In genomic region chr12:38906482-38907170, GRCh38 we compare ENCODE assay signal across 8 cellular contexts. TPM values are rescaled to one million over a fixed set of nuclear protein-coding genes. Genes with fewer than 3 reads are reported as not detected.
DNase-seq lines count a peak whose midpoint lies in the region; ATAC-seq and TF ChIP-seq lines count a peak whose summit lies in the region.

No MANE protein-coding gene starts in this region.

- H3K4me1 ChIP-seq in gastroesophageal sphincter (peaks cover 0 to 37% (median 0%) of the 10 kb centered on the region in 3 donors), neutrophil (ENCODE audit: control insufficient read depth in 1 of 2, insufficient read depth in 1 of 2, low read depth in 1 of 2, low read length in 1 of 2) (peaks cover 21 to 29% of the 10 kb centered on the region in 2 experiments), suprapubic skin (peaks cover 30% of the 10 kb centered on the region)

- no peaks in the 10 kb centered on the region for H3K9me3 Mint-ChIP-seq in Calu3 (ENCODE audit: low read depth, unreplicated experiment)

- no TSS peak for BruUV-seq in Calu3 (replicated peaks; lab: Mats Ljungman, UMichigan)

- intact Hi-C loops in Calu3 (cut with micrococcal nuclease; ENCODE audit: unreplicated experiment), result loop anchor here (10.0 kb wide), 2 partner anchors 242 to 852 kb away; no protein-coding TSS in a partner anchor

- TF ChIP-seq POLR2A in gastroesophageal sphincter (IDR thresholded peaks at IDR 0.05) (peak; percentile 31), suprapubic skin (IDR thresholded peaks at IDR 0.05) (peak in 1 of 2 donors; percentile 32)

- DNase-seq in Calu3, result peak; percentile 88
- peak; percentile 83 to 87 for DNase-seq in SHP77 (lab: John Stamatoyannopoulos, UW)
- peak; percentile 37 for DNase-seq in activated gamma-delta T cell treated with anti-CD3 and anti-CD28 coated beads, Interleukin-2, amount 50 U/mL, for 16 hours (ENCODE audit: low read depth)
- DNase-seq in suprapubic skin (ENCODE audit: low spot score in 2 of 2), result peak; percentile 90 to 91

- 0% methylated on average over 5 to 13 of the region's 36 CpGs for WGBS in gastroesophageal sphincter (ENCODE audit: low coverage in 1 of 2), 2 donors
- 2% methylated on average over 16 of the region's 36 CpGs for WGBS in suprapubic skin

- H3K4me3 Mint-ChIP-seq in Calu3 (ENCODE audit: low read depth, unreplicated experiment), result peak overlapping the region; percentile 90

- peaks cover 8% of the 10 kb centered on the region for H3K4me1 Mint-ChIP-seq in Calu3 (ENCODE audit: low read depth, unreplicated experiment)

- H3K36me3 ChIP-seq in gastroesophageal sphincter, result no peaks in the 10 kb centered on the region
- H3K36me3 ChIP-seq in neutrophil, result no peaks in the 10 kb centered on the region
- H3K36me3 ChIP-seq in suprapubic skin, result no peaks in the 10 kb centered on the region

- ATAC-seq in GM19455 (IDR thresholded peaks at IDR 0.05; ENCODE audit: unreplicated experiment) (peak; percentile 68), HG03571 (IDR thresholded peaks at IDR 0.05; ENCODE audit: unreplicated experiment) (peak; percentile 54), gastroesophageal sphincter (peak; percentile 74)

- peaks cover 37% of the 10 kb centered on the region for H3K36me3 Mint-ChIP-seq in Calu3 (ENCODE audit: insufficient read depth, unreplicated experiment)

- H3K27ac Mint-ChIP-seq in Calu3 (ENCODE audit: unreplicated experiment), result peak overlapping the region; percentile 72

- H3K4me3 ChIP-seq in gastroesophageal sphincter (peak overlapping the region; percentile 79 to 86), neutrophil (ENCODE audit: low read depth in 1 of 2, low read length in 1 of 2) (peak overlapping the region; percentile 57 to 65), suprapubic skin (peak overlapping the region; percentile 73)

- H3K27me3 Mint-ChIP-seq in Calu3 (ENCODE audit: unreplicated experiment), result no peaks in the 10 kb centered on the region

- H3K27ac ChIP-seq in gastroesophageal sphincter (peak overlapping the region; percentile 40 to 94 (median 93)), neutrophil (no peak overlapping the region), suprapubic skin (peak overlapping the region; percentile 98)

- H3K27me3 ChIP-seq in gastroesophageal sphincter (no peaks in the 10 kb centered on the region), neutrophil (no peaks in the 10 kb centered on the region), suprapubic skin (no peaks in the 10 kb centered on the region)

- CTCF ChIA-PET in Calu3 (lab: Charles Lee), result interaction anchor here (0.7 to 2.7 kb wide), 5 partner anchors 14 to 539 kb away, joined by 3 to 13 read pairs (median 6); no protein-coding TSS in a partner anchor

- H3K9me3 ChIP-seq in gastroesophageal sphincter, result no peaks in the 10 kb centered on the region
- H3K9me3 ChIP-seq in neutrophil, result no peaks in the 10 kb centered on the region
- no peaks in the 10 kb centered on the region for H3K9me3 ChIP-seq in suprapubic skin

- TF ChIP-seq EP300 in gastroesophageal sphincter (IDR thresholded peaks at IDR 0.05) (no peak), suprapubic skin (IDR thresholded peaks at IDR 0.05) (no peak)

- peak; percentile 65 for TF ChIP-seq CTCF in Calu3 (IDR thresholded peaks at IDR 0.05; ENCODE audit: unreplicated experiment)
- TF ChIP-seq CTCF in gastroesophageal sphincter (IDR thresholded peaks at IDR 0.05), result peak; percentile 58 to 96 (median 88)
- TF ChIP-seq CTCF in neutrophil (IDR thresholded peaks at IDR 0.05), result peak; percentile 34
- TF ChIP-seq CTCF in suprapubic skin (IDR thresholded peaks at IDR 0.05), result peak; percentile 68 to 86

RNA-seq across cellular contexts. Expression of gene CPNE8, which starts 1.2 kb away (rescaled TPM):
- total RNA-seq in Calu3 (2022) (17.8 and 18.6 TPM in 2 replicates), gastroesophageal sphincter (10 to 100 TPM; 15.5 to 44.2 (median 21.2) TPM), suprapubic skin (10 to 100 TPM; 12.1 to 38.3 (median 13.4) TPM)

Comparison
In these comparisons a context has a peak if more than half of its experiments do, and no peak if none do; other contexts are left out.
1. DNase-seq: peak in every context shown above with its lines; median percentile 90 in suprapubic skin; 88 in Calu3; 85 in SHP77; 37 in activated gamma-delta T cell treated with anti-CD3 and anti-CD28 coated beads, Interleukin-2, amount 50 U/mL, for 16 hours.
2. CTCF ChIP-seq: peak in every context shown above with its lines; median percentile 88 in gastroesophageal sphincter; 77 in suprapubic skin; 65 in Calu3; 34 in neutrophil.